Comparison of ENCODE assay signal across 8 cellular contexts in genomic region chr10:84537447-84537931, GRCh38.
DNase-seq lines count a peak whose midpoint lies in the region; ATAC-seq and TF ChIP-seq lines count a peak whose summit lies in the region.

No MANE protein-coding gene starts in this region.

- H3K4me1 ChIP-seq in CD4-positive, CD25-positive, alpha-beta regulatory T cell (ENCODE audit: control insufficient read depth, insufficient read depth, low read length, poor library complexity, severe bottlenecking): peaks cover 10% of the 10 kb centered on the region
- H3K4me1 ChIP-seq in upper lobe of left lung: peaks cover 4 to 18% (median 7%) of the 10 kb centered on the region in 4 donors

- H3K9me3 ChIP-seq in CD4-positive, CD25-positive, alpha-beta regulatory T cell (ENCODE audit: control insufficient read depth in 2 of 2, low read length in 2 of 2): no peaks in the 10 kb centered on the region
- H3K9me3 ChIP-seq in upper lobe of left lung: no peaks in the 10 kb centered on the region

- peaks cover 18% of the 10 kb centered on the region for H3K27me3 Mint-ChIP-seq in CD4-positive, CD25-positive, alpha-beta regulatory T cell
- H3K27me3 Mint-ChIP-seq in T-helper 2 cell treated with Interferon-gamma antibody and Interleukin-4, amounts not matched to agents 5 μg/mL and 100 μg/mL, for 36 hours (ENCODE audit: low read depth): peaks cover 14% of the 10 kb centered on the region

- no peak overlapping the region for H3K4me3 ChIP-seq in CD4-positive, CD25-positive, alpha-beta regulatory T cell (ENCODE audit: low read depth, low read length)
- no peak overlapping the region for H3K4me3 ChIP-seq in upper lobe of left lung

- H3K36me3 ChIP-seq in CD4-positive, CD25-positive, alpha-beta regulatory T cell (ENCODE audit: control insufficient read depth, insufficient read depth, low read length): no peaks in the 10 kb centered on the region
- H3K36me3 ChIP-seq in upper lobe of left lung: no peaks in the 10 kb centered on the region

- no peak for TF ChIP-seq EP300 in upper lobe of left lung (IDR thresholded peaks at IDR 0.05)

- no peak overlapping the region for H3K27ac Mint-ChIP-seq in CD4-positive, CD25-positive, alpha-beta regulatory T cell
- H3K27ac Mint-ChIP-seq in T-helper 2 cell treated with Interferon-gamma antibody and Interleukin-4, amounts not matched to agents 5 μg/mL and 100 μg/mL, for 36 hours: no peak overlapping the region

- TF ChIP-seq POLR2A in upper lobe of left lung (IDR thresholded peaks at IDR 0.05): no peak

- H3K27ac ChIP-seq in CD4-positive, CD25-positive, alpha-beta regulatory T cell (ENCODE audit: insufficient read depth, low read length, poor library complexity, severe bottlenecking): no peak overlapping the region
- no peak overlapping the region for H3K27ac ChIP-seq in upper lobe of left lung

- H3K4me3 Mint-ChIP-seq in CD4-positive, CD25-positive, alpha-beta regulatory T cell: no peak overlapping the region
- peak overlapping the region; percentile 19 for H3K4me3 Mint-ChIP-seq in T-helper 2 cell treated with Interferon-gamma antibody and Interleukin-4, amounts not matched to agents 5 μg/mL and 100 μg/mL, for 36 hours

- peak in 2 of 3 donors; percentile 57 to 70 for DNase-seq in CD4-positive, CD25-positive, alpha-beta regulatory T cell
- DNase-seq in NCI-H1092 (lab: John Stamatoyannopoulos, UW): peak; percentile 53
- DNase-seq in T-helper 2 cell treated with Interferon-gamma antibody and Interleukin-4, amounts not matched to agents 5 μg/mL and 100 μg/mL, for 36 hours (ENCODE audit: low spot score): peak; percentile 16
- peak; percentile 81 for DNase-seq in dermis blood vessel endothelial cell
- peak; percentile 81 for DNase-seq in medulla oblongata (ENCODE audit: extremely low spot score)
- peak in 1 of 2 donors; percentile 45 for DNase-seq in upper lobe of left lung

- no peaks in the 10 kb centered on the region for H3K36me3 Mint-ChIP-seq in CD4-positive, CD25-positive, alpha-beta regulatory T cell
- H3K36me3 Mint-ChIP-seq in T-helper 2 cell treated with Interferon-gamma antibody and Interleukin-4, amounts not matched to agents 5 μg/mL and 100 μg/mL, for 36 hours (ENCODE audit: low read depth): no peaks in the 10 kb centered on the region

- peaks cover 0 to 13% (median 6%) of the 10 kb centered on the region in 4 donors for H3K4me1 Mint-ChIP-seq in CD4-positive, CD25-positive, alpha-beta regulatory T cell
- peaks cover 18% of the 10 kb centered on the region for H3K4me1 Mint-ChIP-seq in T-helper 2 cell treated with Interferon-gamma antibody and Interleukin-4, amounts not matched to agents 5 μg/mL and 100 μg/mL, for 36 hours (ENCODE audit: low read depth)

- H3K9me3 Mint-ChIP-seq in CD4-positive, CD25-positive, alpha-beta regulatory T cell: no peaks in the 10 kb centered on the region
- H3K9me3 Mint-ChIP-seq in T-helper 2 cell treated with Interferon-gamma antibody and Interleukin-4, amounts not matched to agents 5 μg/mL and 100 μg/mL, for 36 hours: no peaks in the 10 kb centered on the region

- peaks cover 2% of the 10 kb centered on the region for H3K27me3 ChIP-seq in CD4-positive, CD25-positive, alpha-beta regulatory T cell (ENCODE audit: control insufficient read depth, insufficient read depth, low read length)
- H3K27me3 ChIP-seq in upper lobe of left lung: peaks cover 0 to 3% (median 0%) of the 10 kb centered on the region in 4 donors

- TF ChIP-seq CTCF in upper lobe of left lung (IDR thresholded peaks at IDR 0.05): peak; percentile 52 to 84 (median 76)

- peak; percentile 56 to 70 for ATAC-seq in CD4-positive, CD25-positive, alpha-beta regulatory T cell (ENCODE audit: low read depth in 2 of 2)
- ATAC-seq in GM18517 (IDR thresholded peaks at IDR 0.05; ENCODE audit: unreplicated experiment) (peak; percentile 79), HG02840 (IDR thresholded peaks at IDR 0.05; ENCODE audit: low FRiP score, unreplicated experiment) (peak; percentile 52), upper lobe of left lung (ENCODE audit: low FRiP score in 2 of 2) (peak; percentile 82 to 85)

- 10% methylated on average over 8 of the region's 8 CpGs for WGBS in upper lobe of left lung, 2 donors
